1 cellular context compared by ENCODE assay signal in genomic region chr4:37648084-37648817, GRCh38.
TF ChIP-seq lines count a peak whose summit lies in the region.

No MANE protein-coding gene starts in this region.

TF ChIP-seq in HepG2, 621 proteins besides CTCF, POLR2A, EP300 and RAD21 (continued from another document and continues in another):
- TF ChIP-seq ZXDC (CRISPR knock-in tag; IDR thresholded peaks at IDR 0.05) (no peak), DMAP1 (CRISPR knock-in tag; IDR thresholded peaks at IDR 0.05) (no peak), SP2 (CRISPR knock-in tag; IDR thresholded peaks at IDR 0.05) (no peak), SCMH1 (CRISPR knock-in tag; IDR thresholded peaks at IDR 0.05; ENCODE audit: borderline replicate concordance) (no peak), HOXA5 (CRISPR knock-in tag; IDR thresholded peaks at IDR 0.05) (no peak), WIZ (CRISPR knock-in tag; IDR thresholded peaks at IDR 0.05) (no peak), SIN3A (IDR thresholded peaks at IDR 0.05; ENCODE audit: borderline replicate concordance, low read depth, low read length) (no peak), MLLT10 (CRISPR knock-in tag; IDR thresholded peaks at IDR 0.05) (no peak), FOXJ3 (CRISPR knock-in tag; IDR thresholded peaks at IDR 0.05; ENCODE audit: borderline replicate concordance) (no peak), ZNF800 (CRISPR knock-in tag; IDR thresholded peaks at IDR 0.05) (no peak), ZBTB40 (IDR thresholded peaks at IDR 0.05) (no peak), ZBTB40 (CRISPR knock-in tag; IDR thresholded peaks at IDR 0.05) (no peak; the same call in 1 of the 2 replicates), ZNF501 (CRISPR knock-in tag; IDR thresholded peaks at IDR 0.05) (peak; percentile 60; the same call in 1 of the 2 replicates), ZNF891 (CRISPR knock-in tag; IDR thresholded peaks at IDR 0.05) (no peak), SIN3B (IDR thresholded peaks at IDR 0.05; ENCODE audit: low read length) (no peak), ZNF543 (CRISPR knock-in tag; IDR thresholded peaks at IDR 0.05) (no peak; the same call in 1 of the 2 replicates), JUND (CRISPR knock-in tag; IDR thresholded peaks at IDR 0.05) (peak; percentile 98), HOXA9 (CRISPR knock-in tag; IDR thresholded peaks at IDR 0.05; ENCODE audit: borderline replicate concordance) (no peak), ZNF3 (CRISPR knock-in tag; IDR thresholded peaks at IDR 0.05) (no peak), ZNF7 (CRISPR knock-in tag; IDR thresholded peaks at IDR 0.05) (peak; percentile 53; the same call in 1 of the 2 replicates), PAX8 (CRISPR knock-in tag; IDR thresholded peaks at IDR 0.05; ENCODE audit: borderline replicate concordance) (no peak), PBX2 (CRISPR knock-in tag; IDR thresholded peaks at IDR 0.05) (no peak), ZNF180 (CRISPR knock-in tag; IDR thresholded peaks at IDR 0.05; ENCODE audit: borderline replicate concordance, low read depth) (no peak), ZFAT (CRISPR knock-in tag; conservative IDR thresholded peaks at IDR 0.05) (no peak), ZNF652 (CRISPR knock-in tag; IDR thresholded peaks at IDR 0.05; ENCODE audit: borderline replicate concordance, low read depth) (peak; percentile 9; the same call in 1 of the 2 replicates), ZNF850 (CRISPR knock-in tag; conservative IDR thresholded peaks at IDR 0.05) (no peak), SNAPC4 (CRISPR knock-in tag; IDR thresholded peaks at IDR 0.05) (no peak), RXRA (CRISPR knock-in tag; IDR thresholded peaks at IDR 0.05) (peak; percentile 90), PHF5A (CRISPR knock-in tag; IDR thresholded peaks at IDR 0.05; ENCODE audit: low read depth, unreplicated experiment) (no peak), KAT2B (IDR thresholded peaks at IDR 0.05; ENCODE audit: borderline replicate concordance, low read depth, low read length) (no peak), SRSF4 (IDR thresholded peaks at IDR 0.05; ENCODE audit: low read depth, low read length, poor library complexity, severe bottlenecking) (no peak), ZC3H13 (CRISPR knock-in tag; IDR thresholded peaks at IDR 0.05) (no peak), ZMAT5 (CRISPR knock-in tag; IDR thresholded peaks at IDR 0.05; ENCODE audit: borderline replicate concordance, low read depth) (no peak), KLF15 (CRISPR knock-in tag; IDR thresholded peaks at IDR 0.05; ENCODE audit: borderline replicate concordance) (no peak), MED1 (CRISPR knock-in tag; IDR thresholded peaks at IDR 0.05) (peak; percentile 69), NCOA2 (CRISPR knock-in tag; IDR thresholded peaks at IDR 0.05) (peak; percentile 75), ZNF431 (CRISPR knock-in tag; IDR thresholded peaks at IDR 0.05; ENCODE audit: borderline replicate concordance, low read depth) (no peak; the same call in 1 of the 2 replicates), GTF2F1 (IDR thresholded peaks at IDR 0.05; ENCODE audit: low read length) (no peak), ZFP82 (CRISPR knock-in tag; IDR thresholded peaks at IDR 0.05; ENCODE audit: borderline replicate concordance) (no peak), ZNF205 (CRISPR knock-in tag; IDR thresholded peaks at IDR 0.05) (peak; percentile 60; the same call in 1 of the 2 replicates)
